Comparison of ENCODE assay signal across 8 cellular contexts in genomic region chr17:79843917-79844815, GRCh38. TPM values are rescaled to one million over a fixed set of nuclear protein-coding genes. Genes with fewer than 3 reads are reported as not detected.
DNase-seq lines count a peak whose midpoint lies in the region; ATAC-seq, FAIRE-seq and TF ChIP-seq lines count a peak whose summit lies in the region.

No MANE protein-coding gene starts in this region.

- H3K4me3 ChIP-seq in endothelial cell of umbilical vein (replicated peaks in 1 of 3; ENCODE audit: insufficient read depth in 1 of 3, low read depth in 1 of 3, low read length in 3 of 3) = peak overlapping the region; percentile 52 to 61 (median 59)
- no peak overlapping the region for H3K4me3 ChIP-seq in mucosa of descending colon
- H3K4me3 ChIP-seq in uterus = peak overlapping the region; percentile 41 to 53

- POLR2A ChIA-PET in activated CD4-positive, alpha-beta T cell treated with anti-CD3 and anti-CD28 coated beads for 36 hours (lab: Charles Lee) = no interaction called here
- POLR2A ChIA-PET in endothelial cell of umbilical vein (lab: Charles Lee) = interaction anchor here (1.0 kb wide), 1 partner anchor 12 kb away, joined by 4 read pairs; no protein-coding TSS in a partner anchor

- no peaks in the 10 kb centered on the region for H3K36me3 Mint-ChIP-seq in activated CD4-positive, alpha-beta T cell treated with anti-CD3 and anti-CD28 coated beads for 36 hours (ENCODE audit: low read depth)

- peak overlapping the region; percentile 45 for H3K9ac ChIP-seq in endothelial cell of umbilical vein (replicated peaks; ENCODE audit: extremely low read depth, insufficient read depth, low read length)

- no peaks in the 10 kb centered on the region for H3K36me3 ChIP-seq in endothelial cell of umbilical vein (ENCODE audit: control insufficient read depth in 2 of 2, extremely low read depth in 1 of 2, insufficient read depth in 2 of 2, low read length in 2 of 2)
- no peaks in the 10 kb centered on the region for H3K36me3 ChIP-seq in mucosa of descending colon (ENCODE audit: low read depth)
- H3K36me3 ChIP-seq in uterus = no peaks in the 10 kb centered on the region

- peak; percentile 77 for FAIRE-seq in endothelial cell of umbilical vein (lab: Jason Lieb, UNC)

- DNase-seq in activated CD4-positive, alpha-beta T cell treated with anti-CD3 and anti-CD28 coated beads for 36 hours = peak; percentile 25
- no peak for DNase-seq in activated CD4-positive, alpha-beta T cell treated with anti-CD3 and anti-CD28 coated beads for 1 hour
- DNase-seq in RKO (ENCODE audit: low spot score) (peak; percentile 66), endothelial cell of umbilical vein (ENCODE audit: low read depth, low spot score) (peak; percentile 39), mucosa of descending colon (peak; percentile 60 to 78 (median 72)), uterus (peak in 1 of 2 donors; percentile 59), foreskin keratinocyte (no peak), OCI-M2 (lab: John Stamatoyannopoulos, UW; ENCODE audit: unreplicated experiment) (no peak)

- no peaks in the 10 kb centered on the region for H3K9me3 ChIP-seq in endothelial cell of umbilical vein (replicated peaks; ENCODE audit: control insufficient read depth, insufficient read depth, low read length)
- H3K9me3 ChIP-seq in mucosa of descending colon = no peaks in the 10 kb centered on the region
- H3K9me3 ChIP-seq in uterus = no peaks in the 10 kb centered on the region

- no peaks in the 10 kb centered on the region for H3K9me1 ChIP-seq in endothelial cell of umbilical vein (replicated peaks; ENCODE audit: control insufficient read depth, extremely low read depth, insufficient read depth, low read length)

- CTCF ChIA-PET in activated CD4-positive, alpha-beta T cell treated with anti-CD3 and anti-CD28 coated beads for 36 hours (lab: Charles Lee) = interaction anchor here (0.7 to 1.2 kb wide), 4 partner anchors 31 to 161 kb away, joined by 3 to 4 read pairs (median 3); no protein-coding TSS in a partner anchor
- CTCF ChIA-PET in endothelial cell of umbilical vein (lab: Charles Lee) = interaction anchor here (0.5 to 5.5 kb wide), 34 partner anchors 9 to 280 kb away, joined by 3 to 59 read pairs (median 4); partner anchors contain the start of gene CBX8

- TF ChIP-seq POLR2A in endothelial cell of umbilical vein (IDR thresholded peaks at IDR 0.05; ENCODE audit: low read depth, low read length) (no peak), uterus (IDR thresholded peaks at IDR 0.05) (peak; percentile 31 to 32)

- ATAC-seq in activated CD4-positive, alpha-beta T cell treated with anti-CD3 and anti-CD28 coated beads for 36 hours = no peak
- ATAC-seq in mucosa of descending colon = peak; percentile 52
- ATAC-seq in foreskin keratinocyte = no peak

- H3K27ac ChIP-seq in endothelial cell of umbilical vein (ENCODE audit: insufficient read depth, low read depth, low read length) (no peak overlapping the region), uterus (peak overlapping the region; percentile 29 to 67), foreskin keratinocyte (no peak overlapping the region)

- dilution Hi-C loops in endothelial cell of umbilical vein (cut with MboI; ENCODE audit: extremely low pct_ligation_motif_present, low sequenced_read_pairs) = no loop called here

- H3K27me3 ChIP-seq in endothelial cell of umbilical vein (ENCODE audit: control insufficient read depth in 2 of 2, insufficient read depth in 2 of 2, low read length in 2 of 2) (peaks cover 39 to 51% of the 10 kb centered on the region in 2 experiments), uterus (peaks cover 25 to 45% of the 10 kb centered on the region in 2 donors), foreskin keratinocyte (peaks cover 46% of the 10 kb centered on the region)

- H3K4me1 Mint-ChIP-seq in activated CD4-positive, alpha-beta T cell treated with anti-CD3 and anti-CD28 coated beads for 36 hours = peaks cover 27% of the 10 kb centered on the region

- peaks cover 11% of the 10 kb centered on the region for H3K4me1 ChIP-seq in endothelial cell of umbilical vein (ENCODE audit: control insufficient read depth, extremely low read depth, insufficient read depth, low read length)
- H3K4me1 ChIP-seq in mucosa of descending colon (ENCODE audit: low read depth) = peaks cover 57% of the 10 kb centered on the region
- peaks cover 0 to 31% of the 10 kb centered on the region in 2 donors for H3K4me1 ChIP-seq in uterus
- H3K4me1 ChIP-seq in foreskin keratinocyte = peaks cover 5% of the 10 kb centered on the region

- H3K27me3 Mint-ChIP-seq in activated CD4-positive, alpha-beta T cell treated with anti-CD3 and anti-CD28 coated beads for 36 hours = peaks cover 41% of the 10 kb centered on the region

- BruUV-seq in endothelial cell of umbilical vein (replicated peaks; lab: Mats Ljungman, UMichigan) = no TSS peak

- TF ChIP-seq CTCF in endothelial cell of umbilical vein (IDR thresholded peaks at IDR 0.05; ENCODE audit: extremely low read depth in 1 of 2, insufficient read depth in 1 of 2, low read depth in 1 of 2, low read length in 2 of 2) (no peak), mucosa of descending colon (IDR thresholded peaks at IDR 0.05) (no peak), uterus (IDR thresholded peaks at IDR 0.05) (peak in 1 of 4 experiments; percentile 9), foreskin keratinocyte (conservative IDR thresholded peaks at IDR 0.05) (no peak)

- intact Hi-C loops in activated CD4-positive, alpha-beta T cell treated with anti-CD3 and anti-CD28 coated beads for 36 hours (cut with DNase I, micrococcal nuclease) = loop anchor here in 1 of 2 experiments (1.0 kb wide), 1 partner anchor 147 kb away; no protein-coding TSS in a partner anchor
- intact Hi-C loops in endothelial cell of umbilical vein (cut with micrococcal nuclease) = loop anchor here (5.0 kb wide), 1 partner anchor 88 kb away; no protein-coding TSS in a partner anchor
- intact Hi-C loops in mucosa of descending colon (cut with DNase I, micrococcal nuclease) = loop anchor here in 1 of 2 donors (10.0 kb wide), 1 partner anchor 141 kb away; no protein-coding TSS in a partner anchor
- intact Hi-C loops in uterus (cut with DNase I; ENCODE audit: low total_unique reads) = loop anchor here (5.0 to 10.0 kb wide), 2 partner anchors 52 to 131 kb away; no protein-coding TSS in a partner anchor

- peak overlapping the region; percentile 78 for H3K4me2 ChIP-seq in endothelial cell of umbilical vein (ENCODE audit: insufficient read depth, low read length)

- H4K20me1 ChIP-seq in endothelial cell of umbilical vein (replicated peaks; ENCODE audit: control insufficient read depth, extremely low read depth, insufficient read depth, low read length) = no peaks in the 10 kb centered on the region

- H3K27ac Mint-ChIP-seq in activated CD4-positive, alpha-beta T cell treated with anti-CD3 and anti-CD28 coated beads for 36 hours = no peak overlapping the region

- peak overlapping the region; percentile 59 for H3K4me3 Mint-ChIP-seq in activated CD4-positive, alpha-beta T cell treated with anti-CD3 and anti-CD28 coated beads for 36 hours

- peak overlapping the region; percentile 90 for H2AFZ ChIP-seq in endothelial cell of umbilical vein (ENCODE audit: low read depth, low read length)

- no peaks in the 10 kb centered on the region for H3K79me2 ChIP-seq in endothelial cell of umbilical vein (ENCODE audit: control insufficient read depth, insufficient read depth, low read length)

- H3K9me3 Mint-ChIP-seq in activated CD4-positive, alpha-beta T cell treated with anti-CD3 and anti-CD28 coated beads for 36 hours (ENCODE audit: low read depth) = no peaks in the 10 kb centered on the region

TF ChIP-seq in endothelial cell of umbilical vein, 7 proteins besides CTCF, POLR2A, EP300 and RAD21:
- TF ChIP-seq POLR2AphosphoS5 (IDR thresholded peaks at IDR 0.05; ENCODE audit: insufficient read depth, low read depth, low read length) (peak; percentile 64), FOS (IDR thresholded peaks at IDR 0.05; ENCODE audit: borderline replicate concordance, insufficient read depth, low read length) (no peak), MAX (IDR thresholded peaks at IDR 0.05; ENCODE audit: insufficient read depth, insufficient read length) (no peak)

RNA-seq across cellular contexts. Expression of gene CBX4, which starts 4.9 kb away (rescaled TPM):
- 10 to 100 TPM; 14.9 to 18.5 TPM for total RNA-seq in activated CD4-positive, alpha-beta T cell treated with anti-CD3 and anti-CD28 coated beads for 36 hours
- total RNA-seq in endothelial cell of umbilical vein = 12.3 TPM in 2 replicates
- 7.0 and 9.3 TPM in 2 replicates for polyA plus RNA-seq in endothelial cell of umbilical vein
- 3.9 and 5.3 TPM in 2 replicates for polyA plus RNA-seq in endothelial cell of umbilical vein (2011; cell fraction: cytosol; rRNA removed)
- 4.6 and 5.5 TPM in 2 replicates for polyA plus RNA-seq in endothelial cell of umbilical vein (2011; cell fraction: nucleus; rRNA removed)
- polyA plus RNA-seq in endothelial cell of umbilical vein (2012) = 3.4 and 5.9 TPM in 2 replicates
- 2.9 and 3.6 TPM in 2 replicates for polyA minus RNA-seq in endothelial cell of umbilical vein
- polyA minus RNA-seq in endothelial cell of umbilical vein (2011; cell fraction: cytosol; rRNA and poly(A)+ RNA removed) = 36.5 TPM
- 2.4 and 3.1 TPM in 2 replicates for polyA minus RNA-seq in endothelial cell of umbilical vein (2011; cell fraction: nucleus; rRNA and poly(A)+ RNA removed)
- total RNA-seq in mucosa of descending colon = 10 to 100 TPM; 10.2 to 14.2 (median 13.2) TPM
- 1 to 10 TPM in 2 of 4 donors, under 1 TPM in 2; 0.26 to 8.4 (median 3.5) TPM for total RNA-seq in uterus
- 10.5 and 12.4 TPM in 2 replicates for total RNA-seq in foreskin keratinocyte
- 7.6 and 7.8 TPM in 2 replicates for polyA plus RNA-seq in foreskin keratinocyte

RNA-seq across cellular contexts. Expression of gene CBX8, which starts 47.3 kb away (rescaled TPM):
- total RNA-seq in activated CD4-positive, alpha-beta T cell treated with anti-CD3 and anti-CD28 coated beads for 36 hours = 1 to 10 TPM; 4.7 to 6.0 TPM
- 3.1 TPM in 2 replicates for total RNA-seq in endothelial cell of umbilical vein
- polyA plus RNA-seq in endothelial cell of umbilical vein = 0.49 and 0.69 TPM in 2 replicates
- polyA plus RNA-seq in endothelial cell of umbilical vein (2011; cell fraction: cytosol; rRNA removed) = 0.28 and 0.41 TPM in 2 replicates
- polyA plus RNA-seq in endothelial cell of umbilical vein (2011; cell fraction: nucleus; rRNA removed) = 0.40 and 1.1 TPM in 2 replicates
- polyA plus RNA-seq in endothelial cell of umbilical vein (2012) = 1.4 and 1.8 TPM in 2 replicates
- polyA minus RNA-seq in endothelial cell of umbilical vein = 0.25 and 1.1 TPM in 2 replicates
- 2.4 TPM for polyA minus RNA-seq in endothelial cell of umbilical vein (2011; cell fraction: cytosol; rRNA and poly(A)+ RNA removed)
- 0.19 and 0.34 TPM in 2 replicates for polyA minus RNA-seq in endothelial cell of umbilical vein (2011; cell fraction: nucleus; rRNA and poly(A)+ RNA removed)
- total RNA-seq in mucosa of descending colon = 1 to 10 TPM; 3.4 to 4.7 (median 4.0) TPM
- total RNA-seq in uterus = 10 to 100 TPM in 1 of 4 donors, 1 to 10 TPM in 2, not detected in 1; 1.8 to 10.7 (median 2.6) TPM
- 2.9 and 4.5 TPM in 2 replicates for total RNA-seq in foreskin keratinocyte
- 4.5 and 4.7 TPM in 2 replicates for polyA plus RNA-seq in foreskin keratinocyte

Comparison
In these comparisons a context has a peak if more than half of its experiments do, and no peak if none do; other contexts are left out.
1. DNase-seq: peak in activated CD4-positive, alpha-beta T cell treated with anti-CD3 and anti-CD28 coated beads for 36 hours (single experiment), RKO (single experiment), endothelial cell of umbilical vein (single experiment) and mucosa of descending colon (3 of 3); none in activated CD4-positive, alpha-beta T cell treated with anti-CD3 and anti-CD28 coated beads for 1 hour (single experiment), foreskin keratinocyte (0 of 2) and OCI-M2 (single experiment).
2. H3K27ac ChIP-seq: peak in uterus (2 of 2); none in endothelial cell of umbilical vein (single experiment) and foreskin keratinocyte (single experiment).